In the genomic region with DNA sequence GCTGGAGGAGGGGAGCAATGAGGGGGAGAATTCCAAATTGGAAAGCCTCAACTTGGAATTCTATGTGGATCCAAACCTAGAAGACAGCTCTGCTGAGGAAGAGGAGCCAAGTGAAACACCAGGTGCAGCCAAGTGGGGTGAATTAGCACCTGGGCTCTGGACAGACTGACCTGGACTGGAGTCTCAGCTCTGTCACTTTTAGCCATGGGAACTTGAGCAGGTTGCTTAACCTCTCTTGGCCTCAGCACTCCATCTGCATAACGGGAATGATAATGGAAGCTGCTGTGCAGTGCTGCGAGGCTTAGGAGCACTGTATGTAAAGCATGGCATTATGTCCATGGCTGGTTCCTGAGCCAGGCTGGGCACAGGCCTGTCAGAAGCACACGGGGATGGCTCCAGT, we compare ENCODE assay signal across 5 cellular contexts. TPM values are rescaled to one million over a fixed set of nuclear protein-coding genes. Genes with fewer than 3 reads are reported as not detected.
"Had no signal": no experiment of that assay in that cellular context is flagged by ENCODE, and none has a peak within 500 bp of the region (broad histone marks: within the 10 kb centered on the region; RNA-seq: fewer than 3 reads in every experiment).

No MANE protein-coding gene starts in this region.

RNA-seq across cellular contexts. Expression of gene GOLGA8T, which starts 41.8 kb away (rescaled TPM):
- total RNA-seq: HepG2, HT-29, IMR-90, K562 had no signal
- polyA plus RNA-seq: HepG2, IgD-negative memory B cell, IMR-90, K562 had no signal
